ENCODE assay signal across 1 cellular context in genomic region chr11:3404076-3404925, GRCh38.
A peak's percentile ranks its signal among the peaks of the same experiment; 100 is the strongest.
TF ChIP-seq lines count a peak whose summit lies in the region.
"Not testable (repeated sequence)": the region's sequence is repeated elsewhere in the genome, so short reads cannot be mapped to it uniquely, and the experiment has no call there.

No MANE protein-coding gene starts in this region.

TF ChIP-seq in K562, 482 proteins besides CTCF, POLR2A, EP300 and RAD21 (continued from another document and continues in another):
- TF ChIP-seq CREB5 (CRISPR knock-in tag; IDR thresholded peaks at IDR 0.05) (peak; percentile 50; the same call in 1 of the 2 replicates), E2F3 (CRISPR knock-in tag; IDR thresholded peaks at IDR 0.05) (0 out of 2 replicates have a peak, but pooled peaks have one; percentile 69), ZNF583 (CRISPR knock-in tag; IDR thresholded peaks at IDR 0.05) (peak; percentile 15; the same call in 1 of the 2 replicates), POLR2G (IDR thresholded peaks at IDR 0.05; ENCODE audit: low read depth, low read length) (peak; percentile 85), CTBP1 (IDR thresholded peaks at IDR 0.05; ENCODE audit: borderline replicate concordance) (0 out of 2 replicates have a peak, but pooled peaks have one; percentile 24), YY1 (IDR thresholded peaks at IDR 0.05; ENCODE audit: borderline replicate concordance in 1 of 3, control insufficient read depth in 1 of 3, extremely low read depth in 1 of 3, insufficient read depth in 3 of 3, insufficient read length in 1 of 3, insufficient replicate concordance in 2 of 3, low read depth in 1 of 3, low read length in 2 of 3) (peak in 1 of 3 experiments; percentile 66), ZNF766 (CRISPR knock-in tag; conservative IDR thresholded peaks at IDR 0.05) (0 out of 2 replicates have a peak, but pooled peaks have one; percentile 59), ZNF431 (CRISPR knock-in tag; IDR thresholded peaks at IDR 0.05) (peak; percentile 63; the same call in 1 of the 2 replicates), ZBTB11 (CRISPR knock-in tag; IDR thresholded peaks at IDR 0.05) (peak in 1 of 3 experiments; percentile 68; a peak in 2 of 6 replicates), ZNF395 (CRISPR knock-in tag; IDR thresholded peaks at IDR 0.05) (peak; percentile 92), HBP1 (CRISPR knock-in tag; IDR thresholded peaks at IDR 0.05) (0 out of 2 replicates have a peak, but pooled peaks have one; percentile 23), FOXP4 (CRISPR knock-in tag; IDR thresholded peaks at IDR 0.05; ENCODE audit: borderline replicate concordance) (0 out of 2 replicates have a peak, but pooled peaks have one; percentile 42), RREB1 (CRISPR knock-in tag; IDR thresholded peaks at IDR 0.05) (0 out of 2 replicates have a peak, but pooled peaks have one; percentile 56), SIN3B (IDR thresholded peaks at IDR 0.05; ENCODE audit: low read depth) (0 out of 2 replicates have a peak, but pooled peaks have one; percentile 27), NR2C2 (CRISPR knock-in tag; IDR thresholded peaks at IDR 0.05) (peak; percentile 92), NR2C2 (tag; IDR thresholded peaks at IDR 0.05) (peak; percentile 90), HIVEP1 (CRISPR knock-in tag; IDR thresholded peaks at IDR 0.05) (0 out of 2 replicates have a peak, but pooled peaks have one; percentile 28), HMGXB4 (CRISPR knock-in tag; IDR thresholded peaks at IDR 0.05) (0 out of 2 replicates have a peak, but pooled peaks have one; percentile 53), MYC (IDR thresholded peaks at IDR 0.05; ENCODE audit: low read depth, low read length) (peak; percentile 97), MYC (CRISPR knock-in tag; IDR thresholded peaks at IDR 0.05; ENCODE audit: borderline replicate concordance, low read depth) (peak; percentile 97), DMBX1 (CRISPR knock-in tag; IDR thresholded peaks at IDR 0.05; ENCODE audit: borderline replicate concordance) (peak; percentile 51; the same call in 1 of the 2 replicates), MXD1 (CRISPR knock-in tag; IDR thresholded peaks at IDR 0.05; ENCODE audit: borderline replicate concordance, poor library complexity, severe bottlenecking) (peak; percentile 27), MAZ (CRISPR knock-in tag; conservative IDR thresholded peaks at IDR 0.05 in 1 of 2, IDR thresholded peaks at IDR 0.05 in 1 of 2) (peak; percentile 39 to 83; a peak in 3 of 4 replicates), VEZF1 (CRISPR knock-in tag; IDR thresholded peaks at IDR 0.05) (peak; percentile 51), KAT7 (CRISPR knock-in tag; IDR thresholded peaks at IDR 0.05; ENCODE audit: borderline replicate concordance) (peak; percentile 50; the same call in 1 of the 2 replicates), EP400 (IDR thresholded peaks at IDR 0.05) (peak; percentile 98), NR2C1 (IDR thresholded peaks at IDR 0.05) (peak; percentile 92), NR2C1 (tag; IDR thresholded peaks at IDR 0.05) (peak; percentile 91), ETV1 (tag; conservative IDR thresholded peaks at IDR 0.05; ENCODE audit: low read depth) (peak; percentile 74), TEAD4 (IDR thresholded peaks at IDR 0.05; ENCODE audit: low read length) (0 out of 2 replicates have a peak, but pooled peaks have one; percentile 24), ZFX (CRISPR knock-in tag; IDR thresholded peaks at IDR 0.05) (peak; percentile 75), ETV5 (CRISPR knock-in tag; IDR thresholded peaks at IDR 0.05; ENCODE audit: low read depth) (peak; percentile 84), GABPB1 (CRISPR knock-in tag; IDR thresholded peaks at IDR 0.05) (peak; percentile 87), FOXK2 (conservative IDR thresholded peaks at IDR 0.05 in 1 of 2, IDR thresholded peaks at IDR 0.05 in 1 of 2; ENCODE audit: low read depth in 2 of 2) (0 out of 4 replicates have a peak, but pooled peaks of 1 of the 2 experiments have one; percentile 28), PHF8 (IDR thresholded peaks at IDR 0.05; ENCODE audit: borderline replicate concordance, low read length) (peak; percentile 42; the same call in 1 of the 2 replicates)
- not testable (repeated sequence) for TF ChIP-seq TEAD4 (CRISPR knock-in tag; IDR thresholded peaks at IDR 0.05; ENCODE audit: borderline replicate concordance)
